Comparison of ENCODE assay signal across 16 cellular contexts in the genomic region with DNA sequence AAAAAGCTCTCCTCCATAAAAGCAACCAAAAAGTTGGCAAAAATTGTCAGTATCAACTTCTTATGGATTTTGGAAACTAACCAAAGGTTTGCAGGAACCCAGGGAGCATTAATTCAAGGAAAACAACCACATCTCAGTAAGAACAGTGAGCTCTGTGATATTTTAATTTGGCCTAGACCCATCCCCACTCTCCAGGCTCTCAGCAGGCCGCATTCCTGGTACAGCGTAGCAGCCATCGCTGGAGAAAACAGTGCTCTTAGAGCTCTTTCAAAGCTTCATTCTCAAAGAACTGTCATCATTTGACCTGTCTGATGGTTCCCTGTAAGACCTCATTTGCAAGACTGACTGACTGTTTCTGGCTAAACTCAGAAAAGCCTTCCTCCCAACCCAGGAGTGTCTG.
DNase-seq lines count a peak whose midpoint lies in the region; ATAC-seq, FAIRE-seq and TF ChIP-seq lines count a peak whose summit lies in the region.
"Had no signal": no experiment of that assay in that cellular context is flagged by ENCODE, and none has a peak within 500 bp of the region (broad histone marks: within the 10 kb centered on the region; RNA-seq: fewer than 3 reads in every experiment).

No MANE protein-coding gene starts in this region.

- DNase-seq in astrocyte (ENCODE audit: low read depth) (no peak), left cardiac atrium (no peak), mesenchymal stem cell (no peak), tibial artery (no peak), GM20000 (ENCODE audit: low spot score) (no peak), PC-3 (no peak)
- DNase-seq: activated T-cell treated with anti-CD3 and anti-CD28 coated beads, Interleukin-2, amount 50 U/mL, for 1 hour; MG63; NCI-H2029 treated with DMSO at 0.1 percent for 48 hours; NCI-H524; occipital lobe; stimulated activated CD4-positive, alpha-beta T cell treated with anti-CD3 and anti-CD28 coated beads, Interleukin-2, amount 100 ng/mL, for 48 hours had no signal

- H3K9me2 ChIP-seq in PC-3 (replicated peaks; ENCODE audit: low read length) = no peaks in the 10 kb centered on the region

- intact Hi-C loops in left cardiac atrium (cut with DNase I) = no loop called here
- intact Hi-C loops in tibial artery (cut with DNase I; ENCODE audit: low total_unique reads) = no loop called here
- intact Hi-C loops in PC-3 (cut with micrococcal nuclease) = no loop called here

- ATAC-seq in left cardiac atrium (peak; percentile 39 to 53), HG03097 (IDR thresholded peaks at IDR 0.05; ENCODE audit: low FRiP score, unreplicated experiment) (no peak), PC-3 (no peak)
- ATAC-seq: activated naive CD4-positive, alpha-beta T cell treated with anti-CD3 and anti-CD28 coated beads, Interleukin-2, amount 50 U/mL, for 72 hours had no signal

- peaks cover 4% of the 10 kb centered on the region for H3K9me3 Mint-ChIP-seq in astrocyte (ENCODE audit: unreplicated experiment)
- H3K9me3 Mint-ChIP-seq: central memory CD8-positive, alpha-beta T cell had no signal

- peaks cover 43% of the 10 kb centered on the region for H3K79me1 ChIP-seq in mesenchymal stem cell (replicated peaks; ENCODE audit: low read length, poor library complexity, severe bottlenecking)

- H4K20me1 ChIP-seq in astrocyte (ENCODE audit: insufficient read depth, low read length) = peaks cover 30% of the 10 kb centered on the region
- peaks cover 3% of the 10 kb centered on the region; the same call in 1 of the 2 replicates for H4K20me1 ChIP-seq in PC-3 (ENCODE audit: low read length)

- H3K27me3 ChIP-seq in astrocyte (ENCODE audit: insufficient read depth, low read length) = no peaks in the 10 kb centered on the region
- no peaks in the 10 kb centered on the region for H3K27me3 ChIP-seq in mesenchymal stem cell (ENCODE audit: control insufficient read depth in 1 of 2, insufficient read depth in 1 of 2, low read length in 2 of 2)
- H3K27me3 ChIP-seq in tibial artery = no peaks in the 10 kb centered on the region
- H3K27me3 ChIP-seq in PC-3 (ENCODE audit: low read length) = no peaks in the 10 kb centered on the region
- H3K27me3 ChIP-seq: BLaER1, MG63 had no signal

- peaks cover 19% of the 10 kb centered on the region for H3K4me1 Mint-ChIP-seq in astrocyte (ENCODE audit: low read depth, unreplicated experiment)

- H3K79me2 ChIP-seq in astrocyte (ENCODE audit: insufficient read depth, low read length) (peaks cover 30% of the 10 kb centered on the region), PC-3 (ENCODE audit: low read length) (peaks cover 40% of the 10 kb centered on the region)

- no peak for FAIRE-seq in astrocyte (lab: Jason Lieb, UNC)

- H3K4me2 ChIP-seq in astrocyte (ENCODE audit: low read length) = peak overlapping the region; percentile 1
- no peak overlapping the region for H3K4me2 ChIP-seq in mesenchymal stem cell (ENCODE audit: low read length, poor library complexity, severe bottlenecking)
- H3K4me2 ChIP-seq in PC-3 (ENCODE audit: low read length) = no peak overlapping the region
- H3K4me2 ChIP-seq: BLaER1 had no signal

- H4K91ac ChIP-seq in mesenchymal stem cell (ENCODE audit: low read length) = no peak overlapping the region

- CTCF ChIA-PET in PC-3 (lab: Charles Lee) = no interaction called here

- no peak overlapping the region for H3K4ac ChIP-seq in mesenchymal stem cell (ENCODE audit: low read depth in 1 of 2, low read length in 2 of 2)

- peaks cover 3% of the 10 kb centered on the region for H3K4me1 ChIP-seq in astrocyte (ENCODE audit: insufficient read depth, low read length)
- H3K4me1 ChIP-seq in mesenchymal stem cell (ENCODE audit: control insufficient read depth, insufficient read depth, low read depth, low read length) = peaks cover 7% of the 10 kb centered on the region
- peaks cover 0 to 21% (median 7%) of the 10 kb centered on the region in 4 donors for H3K4me1 ChIP-seq in tibial artery
- H3K4me1 ChIP-seq in PC-3 (ENCODE audit: insufficient read depth, low read length) = no peaks in the 10 kb centered on the region
- H3K4me1 ChIP-seq: BLaER1 had no signal

- no peak overlapping the region for H2AFZ ChIP-seq in astrocyte (ENCODE audit: low read depth, low read length)
- H2AFZ ChIP-seq in mesenchymal stem cell (ENCODE audit: low read depth, low read length) = no peak overlapping the region
- H2AFZ ChIP-seq in PC-3 (ENCODE audit: low read length) = no peak overlapping the region

- peaks cover 11% of the 10 kb centered on the region for H3K36me3 ChIP-seq in astrocyte (ENCODE audit: insufficient read depth, low read length)
- H3K36me3 ChIP-seq in mesenchymal stem cell (ENCODE audit: control insufficient read depth in 1 of 2, insufficient read depth in 2 of 2, low read depth in 1 of 2, low read length in 2 of 2) = peaks cover 24 to 37% of the 10 kb centered on the region in 2 experiments
- H3K36me3 ChIP-seq in tibial artery = peaks cover 3 to 24% (median 17%) of the 10 kb centered on the region in 3 donors
- peaks cover 21% of the 10 kb centered on the region for H3K36me3 ChIP-seq in PC-3 (ENCODE audit: low read depth, low read length)

- no peak for TF ChIP-seq CTCF in astrocyte (IDR thresholded peaks at IDR 0.05; ENCODE audit: insufficient read depth, low read depth, low read length)
- TF ChIP-seq CTCF in tibial artery (IDR thresholded peaks at IDR 0.05) = no peak
- TF ChIP-seq CTCF in GM20000 (IDR thresholded peaks at IDR 0.05; ENCODE audit: extremely low read depth, missing control alignments) = no peak
- no peak for TF ChIP-seq CTCF in PC-3 (conservative IDR thresholded peaks at IDR 0.05; ENCODE audit: low read depth, low read length)

- no peaks in the 10 kb centered on the region for H3K9me3 ChIP-seq in astrocyte (ENCODE audit: insufficient read depth, low read depth, low read length)
- H3K9me3 ChIP-seq in mesenchymal stem cell (ENCODE audit: control insufficient read depth, low read length) = peaks cover 10% of the 10 kb centered on the region
- no peaks in the 10 kb centered on the region for H3K9me3 ChIP-seq in tibial artery
- H3K9me3 ChIP-seq in PC-3 (ENCODE audit: low read length) = no peaks in the 10 kb centered on the region

- H3K36me3 Mint-ChIP-seq in astrocyte (ENCODE audit: low read depth, unreplicated experiment) = peaks cover 20% of the 10 kb centered on the region

- H2BK12ac ChIP-seq in mesenchymal stem cell (ENCODE audit: low read length in 2 of 2) = no peak overlapping the region

- no peak overlapping the region for H3K23ac ChIP-seq in mesenchymal stem cell (ENCODE audit: low read length in 2 of 2)

- H2BK15ac ChIP-seq in mesenchymal stem cell (ENCODE audit: low read depth, poor library complexity, severe bottlenecking) = no peak overlapping the region

- no peaks in the 10 kb centered on the region for H3F3A ChIP-seq in PC-3 (ENCODE audit: low read length, unreplicated experiment)

- H3K27ac Mint-ChIP-seq in astrocyte (ENCODE audit: unreplicated experiment) = peak overlapping the region; percentile 70

- no peak overlapping the region for H2BK5ac ChIP-seq in mesenchymal stem cell (ENCODE audit: low read depth, low read length, poor library complexity, severe bottlenecking)

- no peak overlapping the region for H3K4me3 Mint-ChIP-seq in astrocyte (ENCODE audit: unreplicated experiment)
- H3K4me3 Mint-ChIP-seq: central memory CD8-positive, alpha-beta T cell had no signal

- H3K18ac ChIP-seq in mesenchymal stem cell (ENCODE audit: low read depth in 1 of 2, low read length in 2 of 2) = no peak overlapping the region

- H3K4me3 ChIP-seq in astrocyte (ENCODE audit: insufficient read depth, low read depth, low read length) (no peak overlapping the region), mesenchymal stem cell (ENCODE audit: insufficient read depth in 1 of 2, low read depth in 1 of 2, low read length in 2 of 2) (no peak overlapping the region), tibial artery (no peak overlapping the region), PC-3 (ENCODE audit: low read length) (no peak overlapping the region)
- H3K4me3 ChIP-seq: BLaER1, MG63 had no signal

- POLR2A ChIA-PET in PC-3 (lab: Charles Lee; ENCODE audit: unreplicated experiment) = no interaction called here

- no peak overlapping the region for H3K14ac ChIP-seq in mesenchymal stem cell (ENCODE audit: low read length in 2 of 2)

- H3K27me3 Mint-ChIP-seq in astrocyte (ENCODE audit: low read depth, unreplicated experiment) = no peaks in the 10 kb centered on the region
- H3K27me3 Mint-ChIP-seq: central memory CD8-positive, alpha-beta T cell had no signal

- 63% methylated on average over 3 of the region's 3 CpGs for WGBS in mesenchymal stem cell

- no peak overlapping the region for H2BK120ac ChIP-seq in mesenchymal stem cell (ENCODE audit: low read depth, low read length)

- no peak overlapping the region for H3K27ac ChIP-seq in astrocyte (ENCODE audit: low read depth, low read length)
- H3K27ac ChIP-seq in mesenchymal stem cell (ENCODE audit: low read length, poor library complexity, severe bottlenecking) = peak overlapping the region; percentile 14
- peak overlapping the region; percentile 24 to 41 for H3K27ac ChIP-seq in tibial artery
- H3K27ac ChIP-seq in PC-3 (ENCODE audit: low read length) = no peak overlapping the region
- H3K27ac ChIP-seq: BLaER1 had no signal

- H2AK5ac ChIP-seq in mesenchymal stem cell (ENCODE audit: low read length, severe bottlenecking) = peak overlapping the region; percentile 80

- H3K9ac ChIP-seq in astrocyte (ENCODE audit: low read length) (peak overlapping the region; percentile 2), mesenchymal stem cell (ENCODE audit: low read length) (no peak overlapping the region), PC-3 (ENCODE audit: low read length) (no peak overlapping the region)
- H3K9ac ChIP-seq: BLaER1 had no signal

- no TSS peak for BruUV-seq in PC-3 (replicated peaks; lab: Mats Ljungman, UMichigan)

- H4K8ac ChIP-seq in mesenchymal stem cell (ENCODE audit: low read length) = no peak overlapping the region

Comparison
In these comparisons a context has a peak if more than half of its experiments do, and no peak if none do; other contexts are left out.
1. H3K27ac ChIP-seq: peak in mesenchymal stem cell (single experiment) and tibial artery (2 of 2); none in astrocyte (single experiment) and PC-3 (single experiment).
2. ATAC-seq: peak in left cardiac atrium (2 of 2); none in HG03097 (single experiment) and PC-3 (single experiment).